ENCODE assay signal across 23 cellular contexts in genomic region chr12:58491296-58491695, GRCh38.
DNase-seq lines count a peak whose midpoint lies in the region; ATAC-seq and TF ChIP-seq lines count a peak whose summit lies in the region.
"Had no signal": no experiment of that assay in that cellular context is flagged by ENCODE, and none has a peak within 500 bp of the region (broad histone marks: within the 10 kb centered on the region; RNA-seq: fewer than 3 reads in every experiment).

No MANE protein-coding gene starts in this region.

- H3K4me1 ChIP-seq in adipocyte (ENCODE audit: control insufficient read depth, insufficient read depth, low read length) = peaks cover 22% of the 10 kb centered on the region
- H3K4me1 ChIP-seq: lower lobe of right lung, right lobe of liver had no signal

- no peak for TF ChIP-seq CTCF in retinal pigment epithelial cell (conservative IDR thresholded peaks at IDR 0.05; ENCODE audit: low read depth, low read length)

- in situ Hi-C loops in KBM-7 (cut with MboI; ENCODE audit: low pct_unique_long_range_greater_than_20kb, low sequenced_read_pairs) = no loop called here

- ATAC-seq in HG02973 (IDR thresholded peaks at IDR 0.05; ENCODE audit: unreplicated experiment) = no peak
- ATAC-seq: lower lobe of right lung; right lobe of liver; stimulated activated naive CD8-positive, alpha-beta T cell treated with anti-CD3 and anti-CD28 coated beads, Interleukin-15, Interleukin-2, amounts not matched to agents 100 U/mL and 50 U/mL, for 24 hours had no signal

- no peak overlapping the region for H3K4me3 ChIP-seq in adipocyte (ENCODE audit: low read length)
- no peak overlapping the region for H3K4me3 ChIP-seq in retinal pigment epithelial cell (ENCODE audit: low read length)
- H3K4me3 ChIP-seq: BLaER1 treated with 17β-estradiol and CSF1 and Interleukin-3, amounts not matched to agents 10 nM and 100 nM; cardiac muscle cell; lower lobe of right lung; right lobe of liver had no signal

- no peaks in the 10 kb centered on the region for H3K9me3 ChIP-seq in adipocyte (ENCODE audit: control insufficient read depth, low read length)
- H3K9me3 ChIP-seq: BLaER1 treated with 17β-estradiol and CSF1 and Interleukin-3, amounts not matched to agents 10 nM and 100 nM; lower lobe of right lung; right lobe of liver had no signal

- H3K27me3 ChIP-seq in adipocyte (replicated peaks; ENCODE audit: control insufficient read depth, insufficient read depth, low read length) = no peaks in the 10 kb centered on the region
- H3K27me3 ChIP-seq: BLaER1 treated with 17β-estradiol and CSF1 and Interleukin-3, amounts not matched to agents 10 nM and 100 nM; cardiac muscle cell; right lobe of liver had no signal

- DNase-seq in GM03348 (ENCODE audit: low spot score) (peak; percentile 28), adipocyte (ENCODE audit: low read depth) (peak; percentile 69), fibroblast of peridontal ligament (ENCODE audit: extremely low read depth) (peak; percentile 88), retinal pigment epithelial cell (ENCODE audit: low read depth) (peak; percentile 30), DMS153 treated with DMSO at 0.1 percent for 48 hours (lab: John Stamatoyannopoulos, UW; ENCODE audit: unreplicated experiment) (no peak), Ammon's horn (ENCODE audit: low spot score) (no peak), KBM-7 (no peak)
- DNase-seq: activated CD4-positive, CD25-positive, alpha-beta regulatory T cell treated with anti-CD3 and anti-CD28 coated beads, Interleukin-2, amount 50 U/mL, for 72 hours; activated naive CD8-positive, alpha-beta T cell treated with anti-CD3 and anti-CD28 coated beads for 36 hours; activated T-cell treated with anti-CD3 and anti-CD28 coated beads, Interleukin-2, amount 50 U/mL, for 48 hours; Calu3; GF-D8; lower lobe of right lung; MV-4-11; NCI-H187 treated with DMSO at 0.1 percent for 48 hours; NK-92 treated with Interleukin-12 subunit alpha and Interleukin-12 subunit beta, amount 100 ng/mL, for 24 hours; right lobe of liver; stimulated activated CD4-positive, alpha-beta T cell treated with anti-CD3 and anti-CD28 coated beads, Interleukin-1b, Interleukin-23, amount 100 ng/mL, for 48 hours; stimulated activated naive CD8-positive, alpha-beta T cell treated with anti-CD3 and anti-CD28 coated beads, Interleukin-15, Interleukin-2, amounts not matched to agents 100 U/mL and 50 U/mL, for 24 hours; trophoblast cell had no signal

- H3K36me3 ChIP-seq in adipocyte (ENCODE audit: control insufficient read depth, insufficient read depth, low read length, severe bottlenecking) = no peaks in the 10 kb centered on the region
- H3K36me3 ChIP-seq: BLaER1 treated with 17β-estradiol and CSF1 and Interleukin-3, amounts not matched to agents 10 nM and 100 nM; cardiac muscle cell; lower lobe of right lung; right lobe of liver had no signal

- H3K9ac ChIP-seq in adipocyte (ENCODE audit: low read length) = no peak overlapping the region
- H3K9ac ChIP-seq: BLaER1 treated with 17β-estradiol and CSF1 and Interleukin-3, amounts not matched to agents 10 nM and 100 nM had no signal

Comparison
In these comparisons a context has a peak if more than half of its experiments do, and no peak if none do; other contexts are left out.
1. DNase-seq: peak in GM03348 (single experiment), adipocyte (single experiment), fibroblast of peridontal ligament (single experiment) and retinal pigment epithelial cell (single experiment); none in DMS153 treated with DMSO at 0.1 percent for 48 hours (single experiment), Ammon's horn (single experiment) and KBM-7 (single experiment).